ENCODE assay signal across 13 cellular contexts in genomic region chr1:54934869-54935268, GRCh38. TPM values are rescaled to one million over a fixed set of nuclear protein-coding genes. Genes with fewer than 3 reads are reported as not detected.
A peak's percentile ranks its signal among the peaks of the same experiment; 100 is the strongest.
DNase-seq lines count a peak whose midpoint lies in the region; ATAC-seq, FAIRE-seq and TF ChIP-seq lines count a peak whose summit lies in the region.
"Had no signal": no experiment of that assay in that cellular context is flagged by ENCODE, and none has a peak within 500 bp of the region (broad histone marks: within the 10 kb centered on the region; RNA-seq: fewer than 3 reads in every experiment).

No MANE protein-coding gene starts in this region.

- H3K9me3 Mint-ChIP-seq in osteocyte (ENCODE audit: unreplicated experiment), result peaks cover 5% of the 10 kb centered on the region
- no peaks in the 10 kb centered on the region for H3K9me3 Mint-ChIP-seq in T-helper 2 cell treated with Interferon-gamma antibody and Interleukin-4, amounts not matched to agents 5 μg/mL and 100 μg/mL, for 36 hours

- peaks cover 56% of the 10 kb centered on the region for H3K4me1 Mint-ChIP-seq in osteocyte (ENCODE audit: unreplicated experiment)
- H3K4me1 Mint-ChIP-seq in T-helper 2 cell treated with Interferon-gamma antibody and Interleukin-4, amounts not matched to agents 5 μg/mL and 100 μg/mL, for 36 hours (ENCODE audit: low read depth), result no peaks in the 10 kb centered on the region

- H3K4me3 ChIP-seq in epithelial cell of proximal tubule (ENCODE audit: low read depth, low read length) (no peak overlapping the region), coronary artery (no peak overlapping the region)

- DNase-seq in COLO829 (ENCODE audit: low spot score) (peak; percentile 28), RCC 7860 (ENCODE audit: low spot score) (peak; percentile 79), epithelial cell of proximal tubule (ENCODE audit: low read depth) (peak; percentile 46), osteocyte (ENCODE audit: extremely low spot score, unreplicated experiment) (no peak), coronary artery (ENCODE audit: low spot score) (no peak), NCI-H1092 treated with DMSO at 0.1 percent for 48 hours (lab: John Stamatoyannopoulos, UW) (no peak)
- no peak for DNase-seq in T-helper 2 cell treated with Interferon-gamma antibody and Interleukin-4, amounts not matched to agents 5 μg/mL and 100 μg/mL, for 36 hours (ENCODE audit: low spot score)
- DNase-seq: activated naive CD4-positive, alpha-beta T cell; CD8-positive, alpha-beta memory T cell; left cardiac atrium; NCI-H526 treated with DMSO at 0.1 percent for 48 hours had no signal

- peak overlapping the region; percentile 94 for H3K27ac Mint-ChIP-seq in osteocyte (ENCODE audit: unreplicated experiment)
- H3K27ac Mint-ChIP-seq in T-helper 2 cell treated with Interferon-gamma antibody and Interleukin-4, amounts not matched to agents 5 μg/mL and 100 μg/mL, for 36 hours, result no peak overlapping the region
- H3K27ac Mint-ChIP-seq: CD8-positive, alpha-beta memory T cell had no signal

- no peak overlapping the region for H3K4me3 Mint-ChIP-seq in osteocyte (ENCODE audit: unreplicated experiment)
- no peak overlapping the region for H3K4me3 Mint-ChIP-seq in T-helper 2 cell treated with Interferon-gamma antibody and Interleukin-4, amounts not matched to agents 5 μg/mL and 100 μg/mL, for 36 hours
- H3K4me3 Mint-ChIP-seq: CD8-positive, alpha-beta memory T cell had no signal

- no peaks in the 10 kb centered on the region for H3K27me3 Mint-ChIP-seq in osteocyte (ENCODE audit: unreplicated experiment)
- peaks cover 21% of the 10 kb centered on the region for H3K27me3 Mint-ChIP-seq in T-helper 2 cell treated with Interferon-gamma antibody and Interleukin-4, amounts not matched to agents 5 μg/mL and 100 μg/mL, for 36 hours (ENCODE audit: low read depth)

- peaks cover 3% of the 10 kb centered on the region for H3K36me3 Mint-ChIP-seq in osteocyte (ENCODE audit: unreplicated experiment)
- H3K36me3 Mint-ChIP-seq in T-helper 2 cell treated with Interferon-gamma antibody and Interleukin-4, amounts not matched to agents 5 μg/mL and 100 μg/mL, for 36 hours (ENCODE audit: low read depth), result no peaks in the 10 kb centered on the region
- H3K36me3 Mint-ChIP-seq: CD8-positive, alpha-beta memory T cell had no signal

- TF ChIP-seq CTCF in epithelial cell of proximal tubule (conservative IDR thresholded peaks at IDR 0.05; ENCODE audit: low read depth, low read length) (no peak), osteocyte (IDR thresholded peaks at IDR 0.05) (no peak), coronary artery (IDR thresholded peaks at IDR 0.05) (no peak)

- H3K27ac ChIP-seq in coronary artery, result no peak overlapping the region

- no peak for ATAC-seq in GM18870 (IDR thresholded peaks at IDR 0.05; ENCODE audit: unreplicated experiment)

- FAIRE-seq in RCC 7860 (lab: Jason Lieb, UNC), result peak; percentile 79

RNA-seq across cellular contexts. Expression of gene TMEM61, which starts 45.6 kb away (rescaled TPM):
- total RNA-seq in epithelial cell of proximal tubule, result 0.14 TPM in 1 of 2 replicates, not detected in the other
- total RNA-seq in osteocyte, result not detected in 2 replicates
- total RNA-seq: CD8-positive, alpha-beta memory T cell; omental fat pad had no signal

RNA-seq across cellular contexts. Expression of gene DHCR24, which starts 47.9 kb away (rescaled TPM):
- total RNA-seq in epithelial cell of proximal tubule (258 and 494 TPM in 2 replicates), osteocyte (76.1 and 87.2 TPM in 2 replicates)

Comparison
In these comparisons a context has a peak if more than half of its experiments do, and no peak if none do; other contexts are left out.
1. DNase-seq: peak in COLO829 (single experiment), RCC 7860 (single experiment) and epithelial cell of proximal tubule (single experiment); none in osteocyte (single experiment), coronary artery (single experiment), T-helper 2 cell treated with Interferon-gamma antibody and Interleukin-4, amounts not matched to agents 5 μg/mL and 100 μg/mL, for 36 hours (single experiment) and NCI-H1092 treated with DMSO at 0.1 percent for 48 hours (single experiment).